8 cellular contexts compared by ENCODE assay signal in the genomic region with DNA sequence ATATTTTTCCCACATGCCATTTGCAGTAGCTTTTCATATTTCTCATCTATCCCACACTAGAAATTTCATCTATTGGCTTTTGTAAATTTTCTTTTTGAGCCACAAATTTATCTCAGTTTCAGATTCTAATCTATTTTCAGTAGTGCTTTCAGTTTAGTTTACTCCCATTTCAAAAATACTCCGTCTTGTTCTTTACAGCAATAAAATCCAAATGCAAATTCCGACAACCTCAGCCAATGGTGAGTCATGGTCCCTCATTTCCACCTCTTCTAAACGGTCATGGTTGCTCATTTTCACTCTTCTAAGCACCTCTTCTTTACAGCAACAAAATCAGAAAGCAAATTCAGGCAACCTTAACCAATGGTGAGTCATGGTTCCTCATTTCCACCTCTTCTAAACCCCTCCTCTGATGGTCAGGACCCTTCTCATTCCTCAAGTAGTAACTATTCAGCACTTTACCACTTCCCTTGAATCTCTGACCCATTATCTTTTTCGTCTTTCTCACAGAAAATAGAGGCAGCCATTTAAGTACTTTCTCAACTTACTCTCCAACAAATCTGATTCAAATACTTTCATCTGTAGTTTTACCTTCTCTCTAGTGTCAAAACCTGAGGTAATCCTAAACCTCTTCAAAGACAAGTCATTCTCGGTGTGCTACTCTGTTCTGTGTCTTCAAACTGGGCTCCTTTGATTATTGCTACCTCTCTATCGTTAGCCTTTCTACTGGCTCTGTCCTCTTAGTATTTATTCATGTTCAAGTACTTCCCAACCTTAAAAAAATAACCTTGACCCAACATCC. TPM values are rescaled to one million over a fixed set of nuclear protein-coding genes. Genes with fewer than 3 reads are reported as not detected.
A peak's percentile ranks its signal among the peaks of the same experiment; 100 is the strongest.
DNase-seq lines count a peak whose midpoint lies in the region; ATAC-seq and TF ChIP-seq lines count a peak whose summit lies in the region.

No MANE protein-coding gene starts in this region.

- no peak overlapping the region for H2BK12ac ChIP-seq in trophoblast cell (ENCODE audit: low read length)

- H3K4me1 Mint-ChIP-seq in activated CD4-positive, alpha-beta T cell treated with anti-CD3 and anti-CD28 coated beads, Interleukin-2, amount 10 ng/mL, durations not matched to agents 7 days and 5 days, result peaks cover 98% of the 10 kb centered on the region

- WGBS in thymus, result 57% methylated on average over 6 of the region's 6 CpGs
- no CpG with 5 or more reads among the region's 6 CpGs for WGBS in trophoblast cell (ENCODE audit: extremely low coverage, insufficient coverage, insufficient read length)
- WGBS in body of pancreas, 2 donors, result 67 to 86% methylated on average over 6 of the region's 6 CpGs

- intact Hi-C loops in body of pancreas (cut with DNase I), result no loop called here

- TF ChIP-seq CTCF in body of pancreas (IDR thresholded peaks at IDR 0.05), result no peak

- H3K27ac ChIP-seq in thymus (ENCODE audit: low read depth) (peak overlapping the region; percentile 42), trophoblast cell (ENCODE audit: low read depth, low read length) (no peak overlapping the region), body of pancreas (no peak overlapping the region)

- CTCF ChIA-PET in activated CD4-positive, alpha-beta T cell treated with anti-CD3 and anti-CD28 coated beads, Interleukin-2, amount 10 ng/mL, durations not matched to agents 7 days and 5 days (lab: Charles Lee), result interaction anchor here (1.4 to 2.1 kb wide), 2 partner anchors 17 to 35 kb away, joined by 3 to 8 read pairs; partner anchors contain the start of gene C21orf91

- no peaks in the 10 kb centered on the region for H3K27me3 Mint-ChIP-seq in activated CD4-positive, alpha-beta T cell treated with anti-CD3 and anti-CD28 coated beads, Interleukin-2, amount 10 ng/mL, durations not matched to agents 7 days and 5 days

- no peak overlapping the region for H2BK5ac ChIP-seq in trophoblast cell (ENCODE audit: low read depth, low read length, poor library complexity)

- no peak overlapping the region for H3K18ac ChIP-seq in trophoblast cell (ENCODE audit: low read length)

- ATAC-seq in HG03139 (IDR thresholded peaks at IDR 0.05; ENCODE audit: unreplicated experiment), result peak; percentile 41
- ATAC-seq in body of pancreas, result no peak

- H3K9ac ChIP-seq in trophoblast cell (ENCODE audit: low read length), result no peak overlapping the region

- H3K27me3 ChIP-seq in thymus (ENCODE audit: control insufficient read depth, insufficient read depth) (no peaks in the 10 kb centered on the region), trophoblast cell (ENCODE audit: insufficient read depth, low read length) (no peaks in the 10 kb centered on the region), body of pancreas (no peaks in the 10 kb centered on the region)

- H3K27ac Mint-ChIP-seq in activated CD4-positive, alpha-beta T cell treated with anti-CD3 and anti-CD28 coated beads, Interleukin-2, amount 10 ng/mL, durations not matched to agents 7 days and 5 days, result peak overlapping the region; percentile 97

- H3K4me3 ChIP-seq in thymus (ENCODE audit: low read length) (no peak overlapping the region), trophoblast cell (ENCODE audit: low read depth, low read length) (no peak overlapping the region), body of pancreas (no peak overlapping the region)

- peaks cover 3% of the 10 kb centered on the region for H3K36me3 ChIP-seq in thymus (ENCODE audit: control insufficient read depth, insufficient read depth)
- peaks cover 3 to 8% of the 10 kb centered on the region in 2 experiments for H3K36me3 ChIP-seq in trophoblast cell (ENCODE audit: control insufficient read depth in 1 of 2, insufficient read depth in 2 of 2, low read length in 2 of 2)
- H3K36me3 ChIP-seq in body of pancreas (replicated peaks in 1 of 2; ENCODE audit: insufficient read depth in 1 of 2, low read depth in 2 of 2), result peaks cover 0 to 4% of the 10 kb centered on the region in 2 donors

- H3K9me3 Mint-ChIP-seq in activated CD4-positive, alpha-beta T cell treated with anti-CD3 and anti-CD28 coated beads, Interleukin-2, amount 10 ng/mL, durations not matched to agents 7 days and 5 days, result peaks cover 14% of the 10 kb centered on the region

- no peak overlapping the region for H3K23ac ChIP-seq in trophoblast cell (ENCODE audit: low read length)

- no peak overlapping the region for H3K4ac ChIP-seq in trophoblast cell (ENCODE audit: low read depth, low read length)

- H3K9me3 ChIP-seq in thymus (ENCODE audit: control insufficient read depth) (no peaks in the 10 kb centered on the region), trophoblast cell (ENCODE audit: insufficient read depth, low read depth, low read length) (no peaks in the 10 kb centered on the region), body of pancreas (no peaks in the 10 kb centered on the region)

- no peak for TF ChIP-seq POLR2A in body of pancreas (IDR thresholded peaks at IDR 0.05)

- no peak overlapping the region for H2AK5ac ChIP-seq in trophoblast cell (ENCODE audit: low read length)

- no peak overlapping the region for H3K4me2 ChIP-seq in trophoblast cell (ENCODE audit: low read length)

- H3K36me3 Mint-ChIP-seq in activated CD4-positive, alpha-beta T cell treated with anti-CD3 and anti-CD28 coated beads, Interleukin-2, amount 10 ng/mL, durations not matched to agents 7 days and 5 days (ENCODE audit: low read depth), result peaks cover 71% of the 10 kb centered on the region

- no peak overlapping the region for H4K12ac ChIP-seq in trophoblast cell (ENCODE audit: low read depth, low read length)

- no peak overlapping the region for H4K8ac ChIP-seq in trophoblast cell (ENCODE audit: low read depth, low read length)

- peaks cover 2% of the 10 kb centered on the region for H3K79me1 ChIP-seq in trophoblast cell (ENCODE audit: low read length)

- no peaks in the 10 kb centered on the region for H3K79me2 ChIP-seq in trophoblast cell (ENCODE audit: control insufficient read depth, insufficient read depth, low read length, poor library complexity)

- DNase-seq in stimulated activated CD4-positive, alpha-beta T cell treated with anti-CD3 and anti-CD28 coated beads, Interleukin-2, amount 100 ng/mL, for 24 hours, result peak; percentile 22 to 50
- no peak for DNase-seq in stimulated activated CD4-positive, alpha-beta T cell treated with anti-CD3 and anti-CD28 coated beads, Interleukin-4, amount 100 ng/mL, for 1 hour
- no peak for DNase-seq in activated CD4-positive, alpha-beta T cell treated with anti-CD3 and anti-CD28 coated beads, Interleukin-2, amount 10 ng/mL, durations not matched to agents 7 days and 5 days
- DNase-seq in trophoblast cell (no peak), body of pancreas (no peak), NCI-H510A treated with DMSO at 0.1 percent for 48 hours (lab: John Stamatoyannopoulos, UW) (no peak)

- H2AFZ ChIP-seq in trophoblast cell (ENCODE audit: insufficient read depth, low read length, poor library complexity), result no peak overlapping the region

- POLR2A ChIA-PET in activated CD4-positive, alpha-beta T cell treated with anti-CD3 and anti-CD28 coated beads, Interleukin-2, amount 10 ng/mL, durations not matched to agents 7 days and 5 days (lab: Charles Lee), result no interaction called here

- H3K4me3 Mint-ChIP-seq in activated CD4-positive, alpha-beta T cell treated with anti-CD3 and anti-CD28 coated beads, Interleukin-2, amount 10 ng/mL, durations not matched to agents 7 days and 5 days, result peak overlapping the region; percentile 68

- H2BK120ac ChIP-seq in trophoblast cell (ENCODE audit: insufficient read depth, low read length, poor library complexity), result no peak overlapping the region

- no peak overlapping the region for H4K91ac ChIP-seq in trophoblast cell (ENCODE audit: low read depth, low read length)

- no peak overlapping the region for H3K14ac ChIP-seq in trophoblast cell (ENCODE audit: low read length)

- H3K4me1 ChIP-seq in thymus (ENCODE audit: control insufficient read depth, insufficient read depth, low read length) (peaks cover 11% of the 10 kb centered on the region), trophoblast cell (ENCODE audit: control insufficient read depth in 1 of 2, insufficient read depth in 2 of 2, low read length in 2 of 2) (peaks cover 3 to 9% of the 10 kb centered on the region in 2 experiments), body of pancreas (no peaks in the 10 kb centered on the region)

RNA-seq across cellular contexts. Expression of gene C21orf91, which starts 34.4 kb away (rescaled TPM):
- 10 to 100 TPM; 41.5 to 56.3 TPM for total RNA-seq in activated CD4-positive, alpha-beta T cell treated with anti-CD3 and anti-CD28 coated beads, Interleukin-2, amount 10 ng/mL, durations not matched to agents 7 days and 5 days
- polyA plus RNA-seq in thymus, result 10.0 TPM
- polyA plus RNA-seq in trophoblast cell (2013), result 55.9 and 57.7 TPM in 2 replicates
- total RNA-seq in body of pancreas, result 1 to 10 TPM; 2.0 to 7.0 TPM

Comparison
In these comparisons a context has a peak if more than half of its experiments do, and no peak if none do; other contexts are left out.
1. DNase-seq: peak in stimulated activated CD4-positive, alpha-beta T cell treated with anti-CD3 and anti-CD28 coated beads, Interleukin-2, amount 100 ng/mL, for 24 hours (2 of 2); none in stimulated activated CD4-positive, alpha-beta T cell treated with anti-CD3 and anti-CD28 coated beads, Interleukin-4, amount 100 ng/mL, for 1 hour (single experiment), activated CD4-positive, alpha-beta T cell treated with anti-CD3 and anti-CD28 coated beads, Interleukin-2, amount 10 ng/mL, durations not matched to agents 7 days and 5 days (single experiment), trophoblast cell (0 of 2), body of pancreas (0 of 4) and NCI-H510A treated with DMSO at 0.1 percent for 48 hours (single experiment).
2. RNA of gene C21orf91, which starts 34.4 kb away (total RNA-seq): 41.5 to 56.3 TPM in activated CD4-positive, alpha-beta T cell treated with anti-CD3 and anti-CD28 coated beads, Interleukin-2, amount 10 ng/mL, durations not matched to agents 7 days and 5 days; 2.0 to 7.0 TPM in body of pancreas; every median in the first group is over 4 times any median in the second.